In genomic region chrX:115177941-115178340, GRCh38 we compare ENCODE assay signal across 20 cellular contexts. TPM values are rescaled to one million over a fixed set of nuclear protein-coding genes. Genes with fewer than 3 reads are reported as not detected.
DNase-seq lines count a peak whose midpoint lies in the region; TF ChIP-seq lines count a peak whose summit lies in the region.
"Had no signal": no experiment of that assay in that cellular context is flagged by ENCODE, and none has a peak within 500 bp of the region (broad histone marks: within the 10 kb centered on the region; RNA-seq: fewer than 3 reads in every experiment).

No MANE protein-coding gene starts in this region.

- in situ Hi-C loops in GM23248 (cut with MboI) (no loop called here), brain microvascular endothelial cell (cut with HindIII; ENCODE audit: low pct_ligation_motif_present, low sequenced_read_pairs) (no loop called here)

- H3K79me2 ChIP-seq in GM23248 (ENCODE audit: insufficient read depth) = no peaks in the 10 kb centered on the region

- H3K9ac ChIP-seq in GM23248 (no peak overlapping the region), NT2/D1 (ENCODE audit: insufficient read length, low read depth) (no peak overlapping the region)
- H3K9ac ChIP-seq: SK-N-SH had no signal

- DNase-seq in GM23248 (peak; percentile 4), NT2/D1 (ENCODE audit: low read depth, low spot score) (peak; percentile 5), epithelial cell of esophagus (ENCODE audit: low read depth) (peak; percentile 2), islet precursor cell (peak; percentile 52), brain microvascular endothelial cell (no peak), Ammon's horn (ENCODE audit: low spot score) (no peak), NCI-H82 treated with DMSO at 0.1 percent for 48 hours (lab: John Stamatoyannopoulos, UW; ENCODE audit: unreplicated experiment) (no peak), T-helper 1 cell (no peak)
- DNase-seq: DND-41, GDM1, H7, KBM-7, NCI-H1048, NCI-H1436 treated with DMSO at 0.1 percent for 48 hours, NCI-H2081 treated with DMSO at 0.1 percent for 48 hours, NCI-H524, Right ventricle myocardium superior, SK-N-SH had no signal

- no peaks in the 10 kb centered on the region for H3K36me3 ChIP-seq in GM23248 (ENCODE audit: low read depth)
- no peaks in the 10 kb centered on the region for H3K36me3 ChIP-seq in NT2/D1 (ENCODE audit: insufficient read depth, insufficient read length, low read length)
- H3K36me3 ChIP-seq in brain microvascular endothelial cell (replicated peaks) = no peaks in the 10 kb centered on the region

- H3K4me2 ChIP-seq in GM23248 (ENCODE audit: unreplicated experiment) = no peak overlapping the region
- H3K4me2 ChIP-seq: SK-N-SH had no signal

- H3K27ac ChIP-seq in GM23248 = no peak overlapping the region
- no peak overlapping the region for H3K27ac ChIP-seq in brain microvascular endothelial cell
- H3K27ac ChIP-seq: C4-2B, HL-60 had no signal

- H3K27me3 ChIP-seq in GM23248 (replicated peaks; ENCODE audit: insufficient read depth) (no peaks in the 10 kb centered on the region), NT2/D1 (ENCODE audit: insufficient read depth, insufficient read length) (no peaks in the 10 kb centered on the region), brain microvascular endothelial cell (replicated peaks) (no peaks in the 10 kb centered on the region)

- H3K4me3 ChIP-seq in GM23248 = no peak overlapping the region
- no peak overlapping the region for H3K4me3 ChIP-seq in NT2/D1 (ENCODE audit: insufficient read length, low read depth)
- H3K4me3 ChIP-seq in epithelial cell of esophagus (ENCODE audit: low read length) = no peak overlapping the region
- no peak overlapping the region for H3K4me3 ChIP-seq in brain microvascular endothelial cell (ENCODE audit: low read depth, low read length)

- H3K9me2 ChIP-seq in GM23248 (ENCODE audit: insufficient read depth) = no peaks in the 10 kb centered on the region
- H3K9me2 ChIP-seq: SK-N-SH had no signal

- no peaks in the 10 kb centered on the region for H3F3A ChIP-seq in GM23248 (ENCODE audit: insufficient read depth)

- TF ChIP-seq CTCF in epithelial cell of esophagus (IDR thresholded peaks at IDR 0.05; ENCODE audit: insufficient read depth, low read depth, low read length, missing control alignments) (no peak), brain microvascular endothelial cell (IDR thresholded peaks at IDR 0.05; ENCODE audit: low read depth, low read length, missing control alignments) (no peak)

- H3K4me1 ChIP-seq in GM23248 (ENCODE audit: insufficient read depth) (no peaks in the 10 kb centered on the region), NT2/D1 (ENCODE audit: insufficient read depth, insufficient read length) (peaks cover 2% of the 10 kb centered on the region)

- H2AFZ ChIP-seq in GM23248 = no peak overlapping the region

- H3K9me3 ChIP-seq in GM23248 (ENCODE audit: low read depth) = no peaks in the 10 kb centered on the region
- H3K9me3 ChIP-seq in NT2/D1 (ENCODE audit: insufficient read depth, low read length) = no peaks in the 10 kb centered on the region
- H3K9me3 ChIP-seq: SK-N-SH had no signal

- H4K20me1 ChIP-seq in GM23248 (ENCODE audit: insufficient read depth) = no peaks in the 10 kb centered on the region

- WGBS in GM23248 (ENCODE audit: low coverage in 1 of 2, low lambda C conversion rate in 2 of 2, missing lambda C conversion rate in 2 of 2), 2 experiments = 90 to 99% methylated on average over 4 of the region's 4 CpGs

RNA-seq across cellular contexts. Expression of gene RBMXL3, which starts 11.3 kb away (rescaled TPM):
- not detected in 2 replicates for total RNA-seq in GM23248 (2014; rRNA removed; shearing (Covaris generic))
- polyA plus RNA-seq in GM23248 (2016; fragmentation: Nextera tagmentation; extraction: Ambion mirVana) = not detected in 2 replicates
- total RNA-seq: H7, Right ventricle myocardium superior had no signal
- polyA plus RNA-seq: SK-N-SH had no signal

RNA-seq across cellular contexts. Expression of gene LRCH2, which starts 56.0 kb away (rescaled TPM):
- total RNA-seq in GM23248 (2014; rRNA removed; shearing (Covaris generic)) = 2.3 and 2.4 TPM in 2 replicates
- polyA plus RNA-seq in GM23248 (2016; fragmentation: Nextera tagmentation; extraction: Ambion mirVana) = 1.0 and 1.1 TPM in 2 replicates

Comparison
In these comparisons a context has a peak if more than half of its experiments do, and no peak if none do; other contexts are left out.
1. DNase-seq: peak in GM23248 (single experiment), NT2/D1 (single experiment), epithelial cell of esophagus (single experiment) and islet precursor cell (single experiment); none in brain microvascular endothelial cell (single experiment), Ammon's horn (single experiment), NCI-H82 treated with DMSO at 0.1 percent for 48 hours (single experiment) and T-helper 1 cell (0 of 5).